Comparison of ENCODE assay signal across 1 cellular context in the genomic region with DNA sequence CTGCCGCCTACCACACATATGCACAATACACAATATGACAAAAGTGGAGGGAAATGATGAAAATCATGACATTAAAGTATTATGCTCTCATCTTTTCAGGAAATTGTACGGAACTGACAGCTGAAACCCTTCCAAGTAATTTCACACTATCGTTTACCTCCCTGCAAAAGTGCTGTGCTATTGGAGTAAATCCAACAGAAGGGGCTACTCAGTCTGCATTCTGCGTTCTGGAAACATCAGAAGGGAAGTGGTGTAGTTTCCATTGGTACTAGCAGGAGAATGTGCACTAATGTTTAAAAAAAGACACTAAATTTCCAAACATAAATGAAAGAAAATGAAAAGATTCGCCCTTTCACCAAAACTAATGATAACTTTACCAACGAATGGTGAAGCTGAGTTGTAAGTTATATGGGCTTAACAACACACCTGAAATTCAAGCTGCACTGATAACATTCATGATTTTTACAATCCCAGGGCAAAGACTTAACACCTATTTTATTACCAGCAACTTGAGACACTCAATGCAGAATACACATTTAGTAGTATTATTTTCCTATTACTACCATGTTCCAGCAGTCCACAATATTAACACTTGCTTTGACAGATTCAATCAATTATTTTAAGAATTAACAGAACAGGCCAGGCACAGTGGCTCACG.
A peak's percentile ranks its signal among the peaks of the same experiment; 100 is the strongest.
TF ChIP-seq lines count a peak whose summit lies in the region.

No MANE protein-coding gene starts in this region.

TF ChIP-seq in K562, 482 proteins besides CTCF, POLR2A, EP300 and RAD21:
- TF ChIP-seq SPI1 (IDR thresholded peaks at IDR 0.05; ENCODE audit: borderline replicate concordance, low read depth, low read length), result peak; percentile 22; the same call in 1 of the 2 replicates
- TF ChIP-seq, protein P1, sequence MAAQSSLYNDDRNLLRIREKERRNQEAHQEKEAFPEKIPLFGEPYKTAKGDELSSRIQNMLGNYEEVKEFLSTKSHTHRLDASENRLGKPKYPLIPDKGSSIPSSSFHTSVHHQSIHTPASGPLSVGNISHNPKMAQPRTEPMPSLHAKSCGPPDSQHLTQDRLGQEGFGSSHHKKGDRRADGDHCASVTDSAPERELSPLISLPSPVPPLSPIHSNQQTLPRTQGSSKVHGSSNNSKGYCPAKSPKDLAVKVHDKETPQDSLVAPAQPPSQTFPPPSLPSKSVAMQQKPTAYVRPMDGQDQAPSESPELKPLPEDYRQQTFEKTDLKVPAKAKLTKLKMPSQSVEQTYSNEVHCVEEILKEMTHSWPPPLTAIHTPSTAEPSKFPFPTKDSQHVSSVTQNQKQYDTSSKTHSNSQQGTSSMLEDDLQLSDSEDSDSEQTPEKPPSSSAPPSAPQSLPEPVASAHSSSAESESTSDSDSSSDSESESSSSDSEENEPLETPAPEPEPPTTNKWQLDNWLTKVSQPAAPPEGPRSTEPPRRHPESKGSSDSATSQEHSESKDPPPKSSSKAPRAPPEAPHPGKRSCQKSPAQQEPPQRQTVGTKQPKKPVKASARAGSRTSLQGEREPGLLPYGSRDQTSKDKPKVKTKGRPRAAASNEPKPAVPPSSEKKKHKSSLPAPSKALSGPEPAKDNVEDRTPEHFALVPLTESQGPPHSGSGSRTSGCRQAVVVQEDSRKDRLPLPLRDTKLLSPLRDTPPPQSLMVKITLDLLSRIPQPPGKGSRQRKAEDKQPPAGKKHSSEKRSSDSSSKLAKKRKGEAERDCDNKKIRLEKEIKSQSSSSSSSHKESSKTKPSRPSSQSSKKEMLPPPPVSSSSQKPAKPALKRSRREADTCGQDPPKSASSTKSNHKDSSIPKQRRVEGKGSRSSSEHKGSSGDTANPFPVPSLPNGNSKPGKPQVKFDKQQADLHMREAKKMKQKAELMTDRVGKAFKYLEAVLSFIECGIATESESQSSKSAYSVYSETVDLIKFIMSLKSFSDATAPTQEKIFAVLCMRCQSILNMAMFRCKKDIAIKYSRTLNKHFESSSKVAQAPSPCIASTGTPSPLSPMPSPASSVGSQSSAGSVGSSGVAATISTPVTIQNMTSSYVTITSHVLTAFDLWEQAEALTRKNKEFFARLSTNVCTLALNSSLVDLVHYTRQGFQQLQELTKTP (IDR thresholded peaks at IDR 0.05; ENCODE audit: low read depth in 1 of 2, partially characterized antibody in 2 of 2), result no peak
